10 cellular contexts compared by ENCODE assay signal in the genomic region with DNA sequence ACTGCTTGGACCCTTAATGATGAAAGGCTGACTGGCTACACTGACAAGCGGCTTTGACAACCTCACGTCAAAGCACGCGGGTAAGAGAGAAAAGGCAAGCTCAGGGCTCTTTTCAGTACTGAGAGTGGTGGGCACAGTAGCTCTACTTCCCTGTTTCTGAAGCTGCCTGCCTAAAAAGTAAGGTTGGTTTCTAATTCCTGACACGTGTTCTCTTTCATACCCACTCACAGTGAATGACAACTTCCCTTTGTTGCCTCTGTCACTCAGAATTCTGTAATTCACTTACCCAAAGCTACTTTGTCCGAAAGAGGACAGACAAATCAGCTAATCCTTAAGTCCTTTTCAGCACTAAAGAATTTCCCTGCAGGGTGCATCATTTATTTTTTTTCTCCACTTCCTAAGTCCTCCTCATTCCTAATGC.
DNase-seq lines count a peak whose midpoint lies in the region; ATAC-seq and TF ChIP-seq lines count a peak whose summit lies in the region.
"Had no signal": no experiment of that assay in that cellular context is flagged by ENCODE, and none has a peak within 500 bp of the region (broad histone marks: within the 10 kb centered on the region; RNA-seq: fewer than 3 reads in every experiment).

No MANE protein-coding gene starts in this region.

- intact Hi-C loops in cardiac septum (cut with DNase I): no loop called here

- no peaks in the 10 kb centered on the region for H3K36me3 Mint-ChIP-seq in WTC11
- H3K36me3 Mint-ChIP-seq in stimulated activated memory B cell treated with anti-CD40 and anti-IgM and Interleukin-4, amounts not matched to agents 10 μg/mL and 1 μg/mL and 100 μg/mL, for 72 hours: no peaks in the 10 kb centered on the region

- H3K4me1 Mint-ChIP-seq in WTC11: peaks cover 33% of the 10 kb centered on the region
- no peaks in the 10 kb centered on the region for H3K4me1 Mint-ChIP-seq in stimulated activated memory B cell treated with anti-CD40 and anti-IgM and Interleukin-4, amounts not matched to agents 10 μg/mL and 1 μg/mL and 100 μg/mL, for 72 hours

- H3K9me3 Mint-ChIP-seq in WTC11: no peaks in the 10 kb centered on the region
- no peaks in the 10 kb centered on the region for H3K9me3 Mint-ChIP-seq in stimulated activated memory B cell treated with anti-CD40 and anti-IgM and Interleukin-4, amounts not matched to agents 10 μg/mL and 1 μg/mL and 100 μg/mL, for 72 hours
- H3K9me3 Mint-ChIP-seq: activated T-cell treated with anti-CD3 and anti-CD28 coated beads, Interleukin-2, amount 50 U/mL, for 4 hours had no signal

- H3K27me3 Mint-ChIP-seq in WTC11 (ENCODE audit: low read depth): no peaks in the 10 kb centered on the region
- H3K27me3 Mint-ChIP-seq in stimulated activated memory B cell treated with anti-CD40 and anti-IgM and Interleukin-4, amounts not matched to agents 10 μg/mL and 1 μg/mL and 100 μg/mL, for 72 hours: peaks cover 10% of the 10 kb centered on the region

- POLR2A ChIA-PET in WTC11 (lab: Charles Lee): interaction anchor here (0.6 kb wide), 1 partner anchor 59 kb away, joined by 3 read pairs; no protein-coding TSS in a partner anchor

- no peak overlapping the region for H3K27ac Mint-ChIP-seq in WTC11
- H3K27ac Mint-ChIP-seq in stimulated activated memory B cell treated with anti-CD40 and anti-IgM and Interleukin-4, amounts not matched to agents 10 μg/mL and 1 μg/mL and 100 μg/mL, for 72 hours: no peak overlapping the region

- ATAC-seq in HG03175 (IDR thresholded peaks at IDR 0.05; ENCODE audit: unreplicated experiment) (peak; percentile 58), WTC11 (peak; percentile 21), HG03378 (IDR thresholded peaks at IDR 0.05; ENCODE audit: unreplicated experiment) (no peak)
- peak; percentile 74 for ATAC-seq in stimulated activated memory B cell treated with anti-CD40 and anti-IgM and Interleukin-4, amounts not matched to agents 10 μg/mL and 1 μg/mL and 100 μg/mL, for 72 hours
- ATAC-seq: activated T-cell treated with anti-CD3 and anti-CD28 coated beads, Interleukin-2, amount 50 U/mL, for 4 hours had no signal

- H3K4me3 Mint-ChIP-seq in WTC11: no peak overlapping the region
- no peak overlapping the region for H3K4me3 Mint-ChIP-seq in stimulated activated memory B cell treated with anti-CD40 and anti-IgM and Interleukin-4, amounts not matched to agents 10 μg/mL and 1 μg/mL and 100 μg/mL, for 72 hours
- H3K4me3 Mint-ChIP-seq: activated T-cell treated with anti-CD3 and anti-CD28 coated beads, Interleukin-2, amount 50 U/mL, for 4 hours had no signal

- no peak for TF ChIP-seq CTCF in WTC11 (IDR thresholded peaks at IDR 0.05)

- CTCF ChIA-PET in WTC11 (lab: Charles Lee): interaction anchor here (0.8 kb wide), 1 partner anchor 218 kb away, joined by 5 read pairs; no protein-coding TSS in a partner anchor

- DNase-seq in DMS 273 (lab: John Stamatoyannopoulos, UW; ENCODE audit: unreplicated experiment): peak; percentile 41
- no peak for DNase-seq in DMS 273 treated with DMSO at 0.1 percent for 48 hours (lab: John Stamatoyannopoulos, UW)
- no peak for DNase-seq in WTC11 (ENCODE audit: low spot score)
- DNase-seq in NCI-H69 (lab: John Stamatoyannopoulos, UW): no peak
- DNase-seq in cardiac septum (ENCODE audit: low spot score): no peak
- DNase-seq: activated T-cell treated with anti-CD3 and anti-CD28 coated beads, Interleukin-2, amount 50 U/mL, for 4 hours; testis had no signal

TF ChIP-seq in WTC11, 78 proteins besides CTCF, POLR2A, EP300 and RAD21:
- TF ChIP-seq ZNF671 (CRISPR knock-in tag; IDR thresholded peaks at IDR 0.05): no peak
- TF ChIP-seq SMAD3 (CRISPR knock-in tag; IDR thresholded peaks at IDR 0.05; ENCODE audit: borderline replicate concordance): no peak
- TF ChIP-seq NFE2L1 (CRISPR knock-in tag; IDR thresholded peaks at IDR 0.05): no peak
- TF ChIP-seq GABPB1 (CRISPR knock-in tag; IDR thresholded peaks at IDR 0.05): no peak
- no peak for TF ChIP-seq FOXJ3 (CRISPR knock-in tag; IDR thresholded peaks at IDR 0.05; ENCODE audit: borderline replicate concordance)
- TF ChIP-seq IRF2 (CRISPR knock-in tag; IDR thresholded peaks at IDR 0.05; ENCODE audit: borderline replicate concordance, low read depth): no peak
- TF ChIP-seq ETV6 (CRISPR knock-in tag; IDR thresholded peaks at IDR 0.05): no peak
TF ChIP-seq in WTC11: peak in this region for 0.
